In genomic region chr13:102286326-102286725, GRCh38 we compare ENCODE assay signal across 19 cellular contexts.
DNase-seq lines count a peak whose midpoint lies in the region; ATAC-seq and TF ChIP-seq lines count a peak whose summit lies in the region.
"Had no signal": no experiment of that assay in that cellular context is flagged by ENCODE, and none has a peak within 500 bp of the region (broad histone marks: within the 10 kb centered on the region; RNA-seq: fewer than 3 reads in every experiment).

No MANE protein-coding gene starts in this region.

- TF ChIP-seq CTCF in mammary epithelial cell (conservative IDR thresholded peaks at IDR 0.05 in 1 of 2, IDR thresholded peaks at IDR 0.05 in 1 of 2; ENCODE audit: extremely low read depth in 1 of 2, insufficient read depth in 1 of 2, low read depth in 1 of 2, low read length in 2 of 2), result no peak

- dilution Hi-C loops in mammary epithelial cell (cut with HindIII; ENCODE audit: low sequenced_read_pairs), result no loop called here

- 0% methylated on average over 1 of the region's 1 CpG for WGBS in mammary epithelial cell (ENCODE audit: low coverage, missing lambda C conversion rate)

- H4K20me1 ChIP-seq in mammary epithelial cell (ENCODE audit: insufficient read depth, low read length), result no peaks in the 10 kb centered on the region
- H4K20me1 ChIP-seq: BLaER1 treated with 17β-estradiol and CSF1 and Interleukin-3, amounts not matched to agents 10 nM and 100 nM had no signal

- peak overlapping the region; percentile 58 for H3K4me2 ChIP-seq in mammary epithelial cell (ENCODE audit: insufficient read depth, low read depth, low read length)
- H3K4me2 ChIP-seq: BLaER1 treated with 17β-estradiol and CSF1 and Interleukin-3, amounts not matched to agents 10 nM and 100 nM had no signal

- H3K9ac ChIP-seq in mammary epithelial cell (ENCODE audit: insufficient read depth, low read length), result no peak overlapping the region
- H3K9ac ChIP-seq: BLaER1 treated with 17β-estradiol and CSF1 and Interleukin-3, amounts not matched to agents 10 nM and 100 nM had no signal

- no peak for ATAC-seq in naive thymus-derived CD4-positive, alpha-beta T cell
- no peak for ATAC-seq in GM19452 (IDR thresholded peaks at IDR 0.05; ENCODE audit: unreplicated experiment)
- ATAC-seq: HCT116, heart left ventricle, WTC11 had no signal

- H3K36me3 Mint-ChIP-seq in naive thymus-derived CD4-positive, alpha-beta T cell, result no peaks in the 10 kb centered on the region
- H3K36me3 Mint-ChIP-seq: activated naive CD8-positive, alpha-beta T cell treated with anti-CD3 and anti-CD28 coated beads, Interleukin-2, amount 10 ng/mL, durations not matched to agents 7 days and 5 days; WTC11 had no signal

- no peaks in the 10 kb centered on the region for H3K36me3 ChIP-seq in mammary epithelial cell (ENCODE audit: insufficient read depth, low read length)
- no peaks in the 10 kb centered on the region for H3K36me3 ChIP-seq in naive thymus-derived CD4-positive, alpha-beta T cell (ENCODE audit: control insufficient read depth in 2 of 3, insufficient read depth in 3 of 3, low read length in 3 of 3)
- H3K36me3 ChIP-seq: BLaER1 treated with 17β-estradiol and CSF1 and Interleukin-3, amounts not matched to agents 10 nM and 100 nM; heart left ventricle had no signal

- H3K9me3 ChIP-seq in mammary epithelial cell (replicated peaks; ENCODE audit: insufficient read depth, low read length), result no peaks in the 10 kb centered on the region
- H3K9me3 ChIP-seq in naive thymus-derived CD4-positive, alpha-beta T cell (ENCODE audit: control insufficient read depth in 2 of 3, low read length in 3 of 3), result no peaks in the 10 kb centered on the region
- H3K9me3 ChIP-seq: BLaER1 treated with 17β-estradiol and CSF1 and Interleukin-3, amounts not matched to agents 10 nM and 100 nM; heart left ventricle had no signal

- H3K4me1 ChIP-seq in mammary epithelial cell (ENCODE audit: insufficient read depth, low read length), result peaks cover 31% of the 10 kb centered on the region
- H3K4me1 ChIP-seq in naive thymus-derived CD4-positive, alpha-beta T cell (ENCODE audit: control insufficient read depth in 2 of 2, insufficient read depth in 2 of 2, low read length in 2 of 2), result no peaks in the 10 kb centered on the region
- H3K4me1 ChIP-seq: BLaER1 treated with 17β-estradiol and CSF1 and Interleukin-3, amounts not matched to agents 10 nM and 100 nM; heart left ventricle had no signal

- DNase-seq in ACHN (peak; percentile 74), HS-5 (ENCODE audit: low read depth) (peak; percentile 73), mammary epithelial cell (peak; percentile 93), kidney glomerular epithelial cell (lab: John Stamatoyannopoulos, UW) (peak; percentile 94), DMS153 treated with DMSO at 0.1 percent for 48 hours (lab: John Stamatoyannopoulos, UW; ENCODE audit: unreplicated experiment) (no peak), NCI-H510A (lab: John Stamatoyannopoulos, UW) (no peak)
- DNase-seq in naive thymus-derived CD4-positive, alpha-beta T cell, result no peak
- DNase-seq: activated CD8-positive, alpha-beta memory T cell treated with anti-CD3 and anti-CD28 coated beads, Interleukin-2, amount 50 U/mL, for 4 hours; activated naive CD8-positive, alpha-beta T cell treated with anti-CD3 and anti-CD28 coated beads, Interleukin-2, amount 10 ng/mL, durations not matched to agents 7 days and 5 days; dorsolateral prefrontal cortex; heart left ventricle; NCI-H146; NCI-H774; occipital lobe had no signal

- intact Hi-C loops in mammary epithelial cell (cut with micrococcal nuclease), result loop anchor here (2.0 kb wide), 1 partner anchor 90 kb away; no protein-coding TSS in a partner anchor
- intact Hi-C loops in naive thymus-derived CD4-positive, alpha-beta T cell (cut with micrococcal nuclease), result no loop called here

- no peak overlapping the region for H3K4me3 Mint-ChIP-seq in naive thymus-derived CD4-positive, alpha-beta T cell
- H3K4me3 Mint-ChIP-seq: activated naive CD8-positive, alpha-beta T cell treated with anti-CD3 and anti-CD28 coated beads, Interleukin-2, amount 10 ng/mL, durations not matched to agents 7 days and 5 days; WTC11 had no signal

- peak overlapping the region; percentile 88 for H3K27ac ChIP-seq in mammary epithelial cell (ENCODE audit: insufficient read depth, low read depth, low read length)
- H3K27ac ChIP-seq in naive thymus-derived CD4-positive, alpha-beta T cell (ENCODE audit: low read depth, low read length), result no peak overlapping the region
- H3K27ac ChIP-seq: BLaER1 treated with 17β-estradiol and CSF1 and Interleukin-3, amounts not matched to agents 10 nM and 100 nM; dorsolateral prefrontal cortex; heart left ventricle; SK-N-MC had no signal

- H3K27me3 Mint-ChIP-seq in naive thymus-derived CD4-positive, alpha-beta T cell, result peaks cover 3 to 15% (median 11%) of the 10 kb centered on the region in 5 donors

- POLR2A ChIA-PET in naive thymus-derived CD4-positive, alpha-beta T cell (lab: Charles Lee), result no interaction called here

- H3K9me3 Mint-ChIP-seq in naive thymus-derived CD4-positive, alpha-beta T cell, result peaks cover 0 to 2% (median 0%) of the 10 kb centered on the region in 11 donors
- H3K9me3 Mint-ChIP-seq: activated naive CD8-positive, alpha-beta T cell treated with anti-CD3 and anti-CD28 coated beads, Interleukin-2, amount 10 ng/mL, durations not matched to agents 7 days and 5 days had no signal

- no peak overlapping the region for H3K27ac Mint-ChIP-seq in naive thymus-derived CD4-positive, alpha-beta T cell
- H3K27ac Mint-ChIP-seq: activated naive CD8-positive, alpha-beta T cell treated with anti-CD3 and anti-CD28 coated beads, Interleukin-2, amount 10 ng/mL, durations not matched to agents 7 days and 5 days; WTC11 had no signal

- no peaks in the 10 kb centered on the region for H3K4me1 Mint-ChIP-seq in naive thymus-derived CD4-positive, alpha-beta T cell
- H3K4me1 Mint-ChIP-seq: activated naive CD8-positive, alpha-beta T cell treated with anti-CD3 and anti-CD28 coated beads, Interleukin-2, amount 10 ng/mL, durations not matched to agents 7 days and 5 days had no signal

- H3K27me3 ChIP-seq in mammary epithelial cell (ENCODE audit: insufficient read depth, low read length), result no peaks in the 10 kb centered on the region
- H3K27me3 ChIP-seq in naive thymus-derived CD4-positive, alpha-beta T cell (ENCODE audit: control insufficient read depth in 2 of 2, insufficient read depth in 2 of 2, low read length in 2 of 2), result no peaks in the 10 kb centered on the region
- H3K27me3 ChIP-seq: BLaER1 treated with 17β-estradiol and CSF1 and Interleukin-3, amounts not matched to agents 10 nM and 100 nM; dorsolateral prefrontal cortex; heart left ventricle had no signal

- H3K4me3 ChIP-seq in mammary epithelial cell (replicated peaks in 1 of 3; ENCODE audit: insufficient read depth in 1 of 3, low read depth in 2 of 3, low read length in 3 of 3), result no peak overlapping the region
- H3K4me3 ChIP-seq in naive thymus-derived CD4-positive, alpha-beta T cell (ENCODE audit: low read length), result no peak overlapping the region
- H3K4me3 ChIP-seq: BLaER1 treated with 17β-estradiol and CSF1 and Interleukin-3, amounts not matched to agents 10 nM and 100 nM; dorsolateral prefrontal cortex; heart left ventricle; SK-N-MC had no signal

- no peaks in the 10 kb centered on the region for H3K79me2 ChIP-seq in mammary epithelial cell (ENCODE audit: insufficient read depth, low read length)

- H2AFZ ChIP-seq in mammary epithelial cell (ENCODE audit: low read depth, low read length), result peak overlapping the region; percentile 70

- no TSS peak for BruUV-seq in mammary epithelial cell (replicated peaks; lab: Mats Ljungman, UMichigan)

- in situ Hi-C loops in ACHN (cut with HindIII; ENCODE audit: low pct_ligation_motif_present, low pct_unique_long_range_greater_than_20kb, low sequenced_read_pairs), result no loop called here
- in situ Hi-C loops in mammary epithelial cell (cut with MboI; ENCODE audit: low sequenced_read_pairs in 2 of 2), result no loop called here

- CTCF ChIA-PET in mammary epithelial cell (lab: Charles Lee; ENCODE audit: low non-redundant PET), result no interaction called here
- CTCF ChIA-PET in naive thymus-derived CD4-positive, alpha-beta T cell (lab: Charles Lee), result no interaction called here

Comparison
In these comparisons a context has a peak if more than half of its experiments do, and no peak if none do; other contexts are left out.
1. DNase-seq: peak in ACHN (single experiment), HS-5 (single experiment), mammary epithelial cell (single experiment) and kidney glomerular epithelial cell (single experiment); none in DMS153 treated with DMSO at 0.1 percent for 48 hours (single experiment), NCI-H510A (single experiment) and naive thymus-derived CD4-positive, alpha-beta T cell (0 of 9).